ENCODE assay signal across 24 cellular contexts in genomic region chr11:42870480-42870879, GRCh38.
DNase-seq lines count a peak whose midpoint lies in the region; ATAC-seq and TF ChIP-seq lines count a peak whose summit lies in the region.
"Had no signal": no experiment of that assay in that cellular context is flagged by ENCODE, and none has a peak within 500 bp of the region (broad histone marks: within the 10 kb centered on the region; RNA-seq: fewer than 3 reads in every experiment).

No MANE protein-coding gene starts in this region.

- no peaks in the 10 kb centered on the region for H3K36me3 ChIP-seq in SK-N-MC (ENCODE audit: insufficient read depth, low read length)
- H3K36me3 ChIP-seq in hepatocyte (replicated peaks; ENCODE audit: insufficient read depth, low read depth), result no peaks in the 10 kb centered on the region
- no peaks in the 10 kb centered on the region for H3K36me3 ChIP-seq in heart left ventricle
- H3K36me3 ChIP-seq: BE2C, BLaER1 had no signal

- TF ChIP-seq POLR2A in heart left ventricle (IDR thresholded peaks at IDR 0.05), result no peak

- H3K4me1 ChIP-seq in hepatocyte (ENCODE audit: insufficient read depth) (no peaks in the 10 kb centered on the region), heart left ventricle (no peaks in the 10 kb centered on the region)
- H3K4me1 ChIP-seq: BE2C, BLaER1 had no signal

- no peak overlapping the region for H3K9ac ChIP-seq in SK-N-MC (ENCODE audit: insufficient read length)
- H3K9ac ChIP-seq: BLaER1 had no signal

- no peaks in the 10 kb centered on the region for H3K27me3 ChIP-seq in hepatocyte
- no peaks in the 10 kb centered on the region for H3K27me3 ChIP-seq in heart left ventricle
- H3K27me3 ChIP-seq: BE2C, BLaER1 had no signal

- no peak overlapping the region for H2AFZ ChIP-seq in hepatocyte

- H3K4me2 ChIP-seq in hepatocyte, result peak overlapping the region; percentile 15
- H3K4me2 ChIP-seq: BLaER1 had no signal

- H3K9me2 ChIP-seq in hepatocyte (replicated peaks; ENCODE audit: insufficient read depth), result no peaks in the 10 kb centered on the region

- H3K27ac ChIP-seq in SK-N-MC (peak overlapping the region; percentile 60; the same call in 1 of the 2 replicates), hepatocyte (no peak overlapping the region), heart left ventricle (no peak overlapping the region)
- H3K27ac ChIP-seq: BLaER1 had no signal

- ATAC-seq in SK-N-SH treated with all-trans-retinoic acid at 6 μM for 48 hours (no peak), heart left ventricle (no peak)

- DNase-seq in LNCaP clone FGC (ENCODE audit: low read depth) (peak; percentile 3), SK-N-MC (ENCODE audit: low read depth, low spot score) (no peak), hepatocyte (ENCODE audit: low spot score) (no peak), NCI-H526 (lab: John Stamatoyannopoulos, UW) (no peak), heart left ventricle (no peak)
- DNase-seq in activated naive CD4-positive, alpha-beta T cell treated with Interleukin-2 at 50 U/mL for 16 hours, result no peak
- no peak for DNase-seq in activated T-cell treated with anti-CD3 and anti-CD28 coated beads, Interleukin-2, amount 50 U/mL, for 48 hours
- DNase-seq: 8988T; ACHN; BE2C; C1 segment of cervical spinal cord; CD4-positive, alpha-beta memory T cell; CD4-positive, CD25-positive, alpha-beta regulatory T cell; CD8-positive, alpha-beta memory T cell; COR-L47; DMS 273 treated with DMSO at 0.1 percent for 48 hours; DMS153; DMS53; DMS79; DND-41; EL; GF-D8 had no signal

- intact Hi-C loops in heart left ventricle (cut with DNase I), result no loop called here

- H3K9me3 ChIP-seq in SK-N-MC (ENCODE audit: low read depth, low read length) (no peaks in the 10 kb centered on the region), hepatocyte (ENCODE audit: low read depth) (no peaks in the 10 kb centered on the region), heart left ventricle (no peaks in the 10 kb centered on the region)
- H3K9me3 ChIP-seq: BE2C had no signal

- H3K79me2 ChIP-seq in hepatocyte, result no peaks in the 10 kb centered on the region

- 47% methylated on average over 3 of the region's 3 CpGs for WGBS in hepatocyte (ENCODE audit: low lambda C conversion rate, missing lambda C conversion rate)
- 51 to 69% (median 58%) methylated on average over 3 of the region's 3 CpGs for WGBS in heart left ventricle, 4 donors

- TF ChIP-seq CTCF in LNCaP clone FGC (IDR thresholded peaks at IDR 0.05; ENCODE audit: control insufficient read depth, extremely low read depth, insufficient read depth), result no peak
- no peak for TF ChIP-seq CTCF in hepatocyte (IDR thresholded peaks at IDR 0.05; ENCODE audit: poor library complexity)
- no peak for TF ChIP-seq CTCF in heart left ventricle (IDR thresholded peaks at IDR 0.05)

- H4K20me1 ChIP-seq in hepatocyte (ENCODE audit: insufficient read depth, poor library complexity, severe bottlenecking), result no peaks in the 10 kb centered on the region
- H4K20me1 ChIP-seq: BLaER1 had no signal

- H3K4me3 ChIP-seq in LNCaP clone FGC (ENCODE audit: low read depth, low read length) (no peak overlapping the region), SK-N-MC (peak overlapping the region; percentile 45; the same call in 1 of the 2 replicates), hepatocyte (no peak overlapping the region), heart left ventricle (no peak overlapping the region)
- H3K4me3 ChIP-seq: BLaER1 had no signal

TF ChIP-seq in SK-N-SH treated with all-trans-retinoic acid at 6 μM for 48 hours, 23 proteins besides CTCF, POLR2A, EP300 and RAD21:
- TF ChIP-seq PATZ1 (CRISPR knock-in tag; IDR thresholded peaks at IDR 0.05; ENCODE audit: borderline replicate concordance), result no peak
- TF ChIP-seq ZNF70 (CRISPR knock-in tag; IDR thresholded peaks at IDR 0.05), result no peak
- TF ChIP-seq CSDC2 (CRISPR knock-in tag; IDR thresholded peaks at IDR 0.05), result no peak
- TF ChIP-seq TCF4 (CRISPR knock-in tag; IDR thresholded peaks at IDR 0.05; ENCODE audit: borderline replicate concordance), result peak; percentile 78; the same call in 1 of the 2 replicates
